1 cellular context compared by ENCODE assay signal in genomic region chr2:130345611-130346010, GRCh38.
TF ChIP-seq lines count a peak whose summit lies in the region.

No MANE protein-coding gene starts in this region.

TF ChIP-seq in IMR-90, 13 proteins besides CTCF, POLR2A, EP300 and RAD21:
- TF ChIP-seq MXI1 (IDR thresholded peaks at IDR 0.05; ENCODE audit: borderline replicate concordance, low read depth, low read length): no peak
- no peak for TF ChIP-seq CHD1 (IDR thresholded peaks at IDR 0.05; ENCODE audit: low read depth, low read length)
- TF ChIP-seq CEBPB (IDR thresholded peaks at IDR 0.05; ENCODE audit: low read depth, low read length): no peak
- no peak for TF ChIP-seq MAFK (IDR thresholded peaks at IDR 0.05; ENCODE audit: low read depth, low read length)
- TF ChIP-seq USF2 (IDR thresholded peaks at IDR 0.05; ENCODE audit: low read depth, low read length): no peak
- TF ChIP-seq BHLHE40 (IDR thresholded peaks at IDR 0.05; ENCODE audit: low read depth, low read length): no peak
- no peak for TF ChIP-seq FOS (IDR thresholded peaks at IDR 0.05; ENCODE audit: low read depth, low read length)
- TF ChIP-seq RFX5 (IDR thresholded peaks at IDR 0.05; ENCODE audit: low read depth, low read length): no peak
- no peak for TF ChIP-seq SMC3 (IDR thresholded peaks at IDR 0.05; ENCODE audit: low read depth, low read length)
- TF ChIP-seq NFE2L2 (IDR thresholded peaks at IDR 0.05; ENCODE audit: low read depth, low read length): no peak
- no peak for TF ChIP-seq MAZ (IDR thresholded peaks at IDR 0.05; ENCODE audit: borderline replicate concordance, low read depth, low read length)
- TF ChIP-seq RCOR1 (IDR thresholded peaks at IDR 0.05; ENCODE audit: insufficient replicate concordance, low read length): no peak
